ENCODE assay signal across 11 cellular contexts in the genomic region with DNA sequence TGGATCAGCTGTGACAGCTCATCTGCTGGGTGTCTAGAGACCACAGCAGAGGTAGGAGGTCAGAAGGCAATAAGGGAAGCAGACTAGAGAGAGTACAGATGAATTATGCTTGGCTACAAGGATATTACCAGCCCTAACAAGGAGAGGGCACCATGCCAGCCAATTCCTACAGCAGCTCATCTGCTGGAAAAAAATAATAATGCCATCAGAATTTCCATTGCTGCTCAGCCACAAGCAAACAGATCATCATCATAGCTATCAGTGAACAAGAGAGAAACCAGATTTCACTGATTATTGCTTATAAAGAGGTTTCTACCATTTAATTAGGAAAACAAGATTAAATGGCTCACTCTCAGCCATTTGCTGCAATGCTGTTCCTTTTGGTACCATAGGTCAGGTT.
DNase-seq lines count a peak whose midpoint lies in the region; ATAC-seq and TF ChIP-seq lines count a peak whose summit lies in the region.
"Had no signal": no experiment of that assay in that cellular context is flagged by ENCODE, and none has a peak within 500 bp of the region (broad histone marks: within the 10 kb centered on the region; RNA-seq: fewer than 3 reads in every experiment).

No MANE protein-coding gene starts in this region.

- H3K4me3 Mint-ChIP-seq in chondrocyte (ENCODE audit: unreplicated experiment), result no peak overlapping the region
- H3K4me3 Mint-ChIP-seq: activated naive CD4-positive, alpha-beta T cell treated with anti-CD3 and anti-CD28 coated beads, Interleukin-2, amount 10 ng/mL, durations not matched to agents 7 days and 5 days; CD4-positive, alpha-beta T cell had no signal

- H3K4me1 Mint-ChIP-seq in chondrocyte (ENCODE audit: low read depth), result peaks cover 51% of the 10 kb centered on the region
- H3K4me1 Mint-ChIP-seq: activated naive CD4-positive, alpha-beta T cell treated with anti-CD3 and anti-CD28 coated beads, Interleukin-2, amount 10 ng/mL, durations not matched to agents 7 days and 5 days had no signal

- no peak for ATAC-seq in activated CD4-positive, CD25-positive, alpha-beta regulatory T cell treated with anti-CD3 and anti-CD28 coated beads, Interleukin-2, amount 50 U/mL, for 24 hours

- no peaks in the 10 kb centered on the region for H3K9me3 Mint-ChIP-seq in chondrocyte (ENCODE audit: low read depth)
- H3K9me3 Mint-ChIP-seq: activated naive CD4-positive, alpha-beta T cell treated with anti-CD3 and anti-CD28 coated beads, Interleukin-2, amount 10 ng/mL, durations not matched to agents 7 days and 5 days; CD4-positive, alpha-beta T cell had no signal

- peak; percentile 21 for DNase-seq in AG09309 (ENCODE audit: low read depth)
- peak; percentile 50 for DNase-seq in NCI-H2196 treated with DMSO at 0.1 percent for 48 hours (lab: John Stamatoyannopoulos, UW; ENCODE audit: unreplicated experiment)
- DNase-seq in chondrocyte (ENCODE audit: low spot score), result no peak
- peak; percentile 63 for DNase-seq in myocyte (ENCODE audit: low read depth)
- no peak for DNase-seq in germinal center (ENCODE audit: low spot score)
- no peak for DNase-seq in GM19240 (ENCODE audit: insufficient read length, low spot score)
- no peak for DNase-seq in H7
- DNase-seq: activated naive CD4-positive, alpha-beta T cell treated with anti-CD3 and anti-CD28 coated beads, Interleukin-2, amount 10 ng/mL, durations not matched to agents 7 days and 5 days; CD4-positive, alpha-beta T cell; NCI-H748 treated with DMSO at 0.1 percent for 48 hours had no signal

- H3K27me3 Mint-ChIP-seq in chondrocyte (ENCODE audit: low read depth), result no peaks in the 10 kb centered on the region
- H3K27me3 Mint-ChIP-seq: CD4-positive, alpha-beta T cell had no signal

- H3K4me3 ChIP-seq in AG09309 (ENCODE audit: control insufficient read depth, low read depth, low read length) (no peak overlapping the region), H7 (ENCODE audit: insufficient read depth, low read depth, low read length) (no peak overlapping the region)

- H3K27me3 ChIP-seq in H7 (ENCODE audit: control insufficient read depth, insufficient read depth, low read length), result no peaks in the 10 kb centered on the region

- H3K36me3 Mint-ChIP-seq in chondrocyte (ENCODE audit: low read depth), result peaks cover 4% of the 10 kb centered on the region
- H3K36me3 Mint-ChIP-seq: activated naive CD4-positive, alpha-beta T cell treated with anti-CD3 and anti-CD28 coated beads, Interleukin-2, amount 10 ng/mL, durations not matched to agents 7 days and 5 days had no signal

- peak overlapping the region; percentile 50 for H3K27ac Mint-ChIP-seq in chondrocyte (ENCODE audit: unreplicated experiment)
- H3K27ac Mint-ChIP-seq: activated naive CD4-positive, alpha-beta T cell treated with anti-CD3 and anti-CD28 coated beads, Interleukin-2, amount 10 ng/mL, durations not matched to agents 7 days and 5 days; CD4-positive, alpha-beta T cell had no signal

- no peaks in the 10 kb centered on the region for H3K36me3 ChIP-seq in H7 (replicated peaks; ENCODE audit: control insufficient read depth, insufficient read depth, low read length)

- TF ChIP-seq CTCF in AG09309 (IDR thresholded peaks at IDR 0.05; ENCODE audit: control insufficient read depth, insufficient read depth, low read depth, low read length, missing control alignments) (no peak), chondrocyte (IDR thresholded peaks at IDR 0.05) (peak; percentile 52)

Comparison
In these comparisons a context has a peak if more than half of its experiments do, and no peak if none do; other contexts are left out.
1. DNase-seq: peak in AG09309 (single experiment), NCI-H2196 treated with DMSO at 0.1 percent for 48 hours (single experiment) and myocyte (single experiment); none in chondrocyte (single experiment), germinal center (single experiment), GM19240 (single experiment) and H7 (single experiment).